1 cellular context compared by ENCODE assay signal in the genomic region with DNA sequence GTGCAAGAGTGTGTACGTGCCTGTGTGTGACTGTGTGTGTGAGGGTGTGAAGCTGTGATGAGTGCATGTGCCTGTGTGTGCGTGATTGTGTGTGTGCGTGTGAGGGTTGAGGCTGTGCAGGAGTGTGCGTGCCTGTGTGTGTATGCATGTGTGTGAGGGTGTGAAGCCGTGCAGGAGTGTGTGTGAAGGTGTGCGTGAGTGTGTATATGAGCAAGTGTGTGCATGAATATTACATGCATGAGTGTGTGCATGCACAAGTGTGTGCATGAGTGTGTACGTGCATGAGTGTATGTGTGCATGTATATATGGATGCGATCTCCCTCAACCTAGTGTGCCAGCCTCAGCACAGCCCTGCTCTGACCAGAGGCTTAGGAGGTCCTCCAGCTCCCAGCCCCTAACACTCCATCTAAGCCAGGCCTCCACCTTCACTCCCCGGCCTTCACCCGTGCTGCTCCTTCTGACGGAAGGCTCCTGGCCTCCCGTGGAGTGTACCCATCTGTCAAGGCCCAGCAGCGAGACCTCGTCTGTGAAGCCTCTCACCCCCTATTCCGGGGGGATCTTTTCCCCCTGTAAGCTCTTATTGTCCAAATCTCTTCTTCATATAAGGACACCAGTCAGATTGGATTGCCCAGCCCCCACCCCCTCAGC.
TF ChIP-seq lines count a peak whose summit lies in the region.

No MANE protein-coding gene starts in this region.

TF ChIP-seq in GM12878, 131 proteins besides CTCF, POLR2A, EP300 and RAD21:
- TF ChIP-seq, protein P1, sequence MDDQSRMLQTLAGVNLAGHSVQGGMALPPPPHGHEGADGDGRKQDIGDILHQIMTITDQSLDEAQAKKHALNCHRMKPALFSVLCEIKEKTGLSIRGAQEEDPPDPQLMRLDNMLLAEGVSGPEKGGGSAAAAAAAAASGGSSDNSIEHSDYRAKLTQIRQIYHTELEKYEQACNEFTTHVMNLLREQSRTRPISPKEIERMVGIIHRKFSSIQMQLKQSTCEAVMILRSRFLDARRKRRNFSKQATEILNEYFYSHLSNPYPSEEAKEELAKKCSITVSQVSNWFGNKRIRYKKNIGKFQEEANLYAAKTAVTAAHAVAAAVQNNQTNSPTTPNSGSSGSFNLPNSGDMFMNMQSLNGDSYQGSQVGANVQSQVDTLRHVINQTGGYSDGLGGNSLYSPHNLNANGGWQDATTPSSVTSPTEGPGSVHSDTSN (IDR thresholded peaks at IDR 0.05; ENCODE audit: insufficient replicate concordance, low read depth, low read length), result peak; percentile 5
- TF ChIP-seq ZZZ3 (IDR thresholded peaks at IDR 0.05; ENCODE audit: control insufficient read depth, insufficient read length, low read depth) (no peak), TCF3 (IDR thresholded peaks at IDR 0.05; ENCODE audit: borderline replicate concordance, insufficient read depth, low read depth, low read length) (0 out of 2 replicates have a peak, but pooled peaks have one; percentile 28)
- TF ChIP-seq, protein P2, sequence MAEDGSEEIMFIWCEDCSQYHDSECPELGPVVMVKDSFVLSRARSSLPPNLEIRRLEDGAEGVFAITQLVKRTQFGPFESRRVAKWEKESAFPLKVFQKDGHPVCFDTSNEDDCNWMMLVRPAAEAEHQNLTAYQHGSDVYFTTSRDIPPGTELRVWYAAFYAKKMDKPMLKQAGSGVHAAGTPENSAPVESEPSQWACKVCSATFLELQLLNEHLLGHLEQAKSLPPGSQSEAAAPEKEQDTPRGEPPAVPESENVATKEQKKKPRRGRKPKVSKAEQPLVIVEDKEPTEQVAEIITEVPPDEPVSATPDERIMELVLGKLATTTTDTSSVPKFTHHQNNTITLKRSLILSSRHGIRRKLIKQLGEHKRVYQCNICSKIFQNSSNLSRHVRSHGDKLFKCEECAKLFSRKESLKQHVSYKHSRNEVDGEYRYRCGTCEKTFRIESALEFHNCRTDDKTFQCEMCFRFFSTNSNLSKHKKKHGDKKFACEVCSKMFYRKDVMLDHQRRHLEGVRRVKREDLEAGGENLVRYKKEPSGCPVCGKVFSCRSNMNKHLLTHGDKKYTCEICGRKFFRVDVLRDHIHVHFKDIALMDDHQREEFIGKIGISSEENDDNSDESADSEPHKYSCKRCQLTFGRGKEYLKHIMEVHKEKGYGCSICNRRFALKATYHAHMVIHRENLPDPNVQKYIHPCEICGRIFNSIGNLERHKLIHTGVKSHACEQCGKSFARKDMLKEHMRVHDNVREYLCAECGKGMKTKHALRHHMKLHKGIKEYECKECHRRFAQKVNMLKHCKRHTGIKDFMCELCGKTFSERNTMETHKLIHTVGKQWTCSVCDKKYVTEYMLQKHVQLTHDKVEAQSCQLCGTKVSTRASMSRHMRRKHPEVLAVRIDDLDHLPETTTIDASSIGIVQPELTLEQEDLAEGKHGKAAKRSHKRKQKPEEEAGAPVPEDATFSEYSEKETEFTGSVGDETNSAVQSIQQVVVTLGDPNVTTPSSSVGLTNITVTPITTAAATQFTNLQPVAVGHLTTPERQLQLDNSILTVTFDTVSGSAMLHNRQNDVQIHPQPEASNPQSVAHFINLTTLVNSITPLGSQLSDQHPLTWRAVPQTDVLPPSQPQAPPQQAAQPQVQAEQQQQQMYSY (CRISPR knock-in tag; IDR thresholded peaks at IDR 0.05), result no peak
- TF ChIP-seq, protein P3, sequence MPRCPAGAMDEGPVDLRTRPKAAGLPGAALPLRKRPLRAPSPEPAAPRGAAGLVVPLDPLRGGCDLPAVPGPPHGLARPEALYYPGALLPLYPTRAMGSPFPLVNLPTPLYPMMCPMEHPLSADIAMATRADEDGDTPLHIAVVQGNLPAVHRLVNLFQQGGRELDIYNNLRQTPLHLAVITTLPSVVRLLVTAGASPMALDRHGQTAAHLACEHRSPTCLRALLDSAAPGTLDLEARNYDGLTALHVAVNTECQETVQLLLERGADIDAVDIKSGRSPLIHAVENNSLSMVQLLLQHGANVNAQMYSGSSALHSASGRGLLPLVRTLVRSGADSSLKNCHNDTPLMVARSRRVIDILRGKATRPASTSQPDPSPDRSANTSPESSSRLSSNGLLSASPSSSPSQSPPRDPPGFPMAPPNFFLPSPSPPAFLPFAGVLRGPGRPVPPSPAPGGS (IDR thresholded peaks at IDR 0.05; ENCODE audit: borderline replicate concordance, insufficient read depth, low read depth, low read length, poor library complexity, severe bottlenecking), result peak; percentile 83
- TF ChIP-seq, protein P4, sequence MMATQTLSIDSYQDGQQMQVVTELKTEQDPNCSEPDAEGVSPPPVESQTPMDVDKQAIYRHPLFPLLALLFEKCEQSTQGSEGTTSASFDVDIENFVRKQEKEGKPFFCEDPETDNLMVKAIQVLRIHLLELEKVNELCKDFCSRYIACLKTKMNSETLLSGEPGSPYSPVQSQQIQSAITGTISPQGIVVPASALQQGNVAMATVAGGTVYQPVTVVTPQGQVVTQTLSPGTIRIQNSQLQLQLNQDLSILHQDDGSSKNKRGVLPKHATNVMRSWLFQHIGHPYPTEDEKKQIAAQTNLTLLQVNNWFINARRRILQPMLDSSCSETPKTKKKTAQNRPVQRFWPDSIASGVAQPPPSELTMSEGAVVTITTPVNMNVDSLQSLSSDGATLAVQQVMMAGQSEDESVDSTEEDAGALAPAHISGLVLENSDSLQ (IDR thresholded peaks at IDR 0.05), result no peak
